Comparison of ENCODE assay signal across 1 cellular context in genomic region chr2:112692496-112692911, GRCh38.
TF ChIP-seq lines count a peak whose summit lies in the region.

No MANE protein-coding gene starts in this region.

TF ChIP-seq in HepG2, 621 proteins besides CTCF, POLR2A, EP300 and RAD21 (continued from another document and continues in another):
- TF ChIP-seq, protein P1, sequence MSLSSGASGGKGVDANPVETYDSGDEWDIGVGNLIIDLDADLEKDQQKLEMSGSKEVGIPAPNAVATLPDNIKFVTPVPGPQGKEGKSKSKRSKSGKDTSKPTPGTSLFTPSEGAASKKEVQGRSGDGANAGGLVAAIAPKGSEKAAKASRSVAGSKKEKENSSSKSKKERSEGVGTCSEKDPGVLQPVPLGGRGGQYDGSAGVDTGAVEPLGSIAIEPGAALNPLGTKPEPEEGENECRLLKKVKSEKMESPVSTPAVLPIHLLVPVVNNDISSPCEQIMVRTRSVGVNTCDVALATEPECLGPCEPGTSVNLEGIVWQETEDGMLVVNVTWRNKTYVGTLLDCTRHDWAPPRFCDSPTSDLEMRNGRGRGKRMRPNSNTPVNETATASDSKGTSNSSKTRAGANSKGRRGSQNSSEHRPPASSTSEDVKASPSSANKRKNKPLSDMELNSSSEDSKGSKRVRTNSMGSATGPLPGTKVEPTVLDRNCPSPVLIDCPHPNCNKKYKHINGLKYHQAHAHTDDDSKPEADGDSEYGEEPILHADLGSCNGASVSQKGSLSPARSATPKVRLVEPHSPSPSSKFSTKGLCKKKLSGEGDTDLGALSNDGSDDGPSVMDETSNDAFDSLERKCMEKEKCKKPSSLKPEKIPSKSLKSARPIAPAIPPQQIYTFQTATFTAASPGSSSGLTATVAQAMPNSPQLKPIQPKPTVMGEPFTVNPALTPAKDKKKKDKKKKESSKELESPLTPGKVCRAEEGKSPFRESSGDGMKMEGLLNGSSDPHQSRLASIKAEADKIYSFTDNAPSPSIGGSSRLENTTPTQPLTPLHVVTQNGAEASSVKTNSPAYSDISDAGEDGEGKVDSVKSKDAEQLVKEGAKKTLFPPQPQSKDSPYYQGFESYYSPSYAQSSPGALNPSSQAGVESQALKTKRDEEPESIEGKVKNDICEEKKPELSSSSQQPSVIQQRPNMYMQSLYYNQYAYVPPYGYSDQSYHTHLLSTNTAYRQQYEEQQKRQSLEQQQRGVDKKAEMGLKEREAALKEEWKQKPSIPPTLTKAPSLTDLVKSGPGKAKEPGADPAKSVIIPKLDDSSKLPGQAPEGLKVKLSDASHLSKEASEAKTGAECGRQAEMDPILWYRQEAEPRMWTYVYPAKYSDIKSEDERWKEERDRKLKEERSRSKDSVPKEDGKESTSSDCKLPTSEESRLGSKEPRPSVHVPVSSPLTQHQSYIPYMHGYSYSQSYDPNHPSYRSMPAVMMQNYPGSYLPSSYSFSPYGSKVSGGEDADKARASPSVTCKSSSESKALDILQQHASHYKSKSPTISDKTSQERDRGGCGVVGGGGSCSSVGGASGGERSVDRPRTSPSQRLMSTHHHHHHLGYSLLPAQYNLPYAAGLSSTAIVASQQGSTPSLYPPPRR (CRISPR knock-in tag; IDR thresholded peaks at IDR 0.05; ENCODE audit: borderline replicate concordance), result peak; percentile 45; the same call in 1 of the 2 replicates
- TF ChIP-seq ZNF792 (CRISPR knock-in tag; IDR thresholded peaks at IDR 0.05), result peak; percentile 80
- TF ChIP-seq, protein P2, sequence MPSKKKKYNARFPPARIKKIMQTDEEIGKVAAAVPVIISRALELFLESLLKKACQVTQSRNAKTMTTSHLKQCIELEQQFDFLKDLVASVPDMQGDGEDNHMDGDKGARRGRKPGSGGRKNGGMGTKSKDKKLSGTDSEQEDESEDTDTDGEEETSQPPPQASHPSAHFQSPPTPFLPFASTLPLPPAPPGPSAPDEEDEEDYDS (CRISPR knock-in tag; IDR thresholded peaks at IDR 0.05), result peak; percentile 44; the same call in 1 of the 2 replicates
- peak; percentile 73; the same call in 1 of the 2 replicates for TF ChIP-seq ESRRA (CRISPR knock-in tag; IDR thresholded peaks at IDR 0.05; ENCODE audit: low read depth)
- TF ChIP-seq HMG20B (CRISPR knock-in tag; conservative IDR thresholded peaks at IDR 0.05), result 0 out of 2 replicates have a peak, but pooled peaks have one; percentile 30
- peak; percentile 96 for TF ChIP-seq NR2F6 (IDR thresholded peaks at IDR 0.05)
- TF ChIP-seq NR2F6 (CRISPR knock-in tag; IDR thresholded peaks at IDR 0.05), result peak; percentile 98
- TF ChIP-seq PATZ1 (CRISPR knock-in tag; IDR thresholded peaks at IDR 0.05), result 0 out of 2 replicates have a peak, but pooled peaks have one; percentile 28
- peak; percentile 99 for TF ChIP-seq NFE2 (CRISPR knock-in tag; IDR thresholded peaks at IDR 0.05)
- peak; percentile 74; the same call in 1 of the 2 replicates for TF ChIP-seq IKZF5 (CRISPR knock-in tag; IDR thresholded peaks at IDR 0.05)
- peak; percentile 72; the same call in 1 of the 2 replicates for TF ChIP-seq MYC (CRISPR knock-in tag; IDR thresholded peaks at IDR 0.05; ENCODE audit: borderline replicate concordance)
- TF ChIP-seq REPIN1 (CRISPR knock-in tag; IDR thresholded peaks at IDR 0.05; ENCODE audit: borderline replicate concordance, low read depth), result peak; percentile 39; the same call in 1 of the 2 replicates
- no peak for TF ChIP-seq ZNF318 (CRISPR knock-in tag; IDR thresholded peaks at IDR 0.05)
- TF ChIP-seq GATAD1 (CRISPR knock-in tag; IDR thresholded peaks at IDR 0.05), result peak; percentile 72
- TF ChIP-seq, protein P3, sequence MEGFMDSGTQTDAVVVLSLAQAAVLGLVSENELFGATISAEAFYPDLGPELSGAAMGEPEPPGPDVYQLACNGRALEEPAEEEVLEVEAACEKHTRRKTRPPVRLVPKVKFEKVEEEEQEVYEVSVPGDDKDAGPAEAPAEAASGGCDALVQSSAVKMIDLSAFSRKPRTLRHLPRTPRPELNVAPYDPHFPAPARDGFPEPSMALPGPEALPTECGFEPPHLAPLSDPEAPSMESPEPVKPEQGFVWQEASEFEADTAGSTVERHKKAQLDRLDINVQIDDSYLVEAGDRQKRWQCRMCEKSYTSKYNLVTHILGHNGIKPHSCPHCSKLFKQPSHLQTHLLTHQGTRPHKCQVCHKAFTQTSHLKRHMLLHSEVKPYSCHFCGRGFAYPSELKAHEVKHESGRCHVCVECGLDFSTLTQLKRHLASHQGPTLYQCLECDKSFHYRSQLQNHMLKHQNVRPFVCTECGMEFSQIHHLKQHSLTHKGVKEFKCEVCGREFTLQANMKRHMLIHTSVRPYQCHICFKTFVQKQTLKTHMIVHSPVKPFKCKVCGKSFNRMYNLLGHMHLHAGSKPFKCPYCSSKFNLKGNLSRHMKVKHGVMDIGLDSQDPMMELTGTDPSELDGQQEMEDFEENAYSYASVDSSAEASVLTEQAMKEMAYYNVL (CRISPR knock-in tag; IDR thresholded peaks at IDR 0.05; ENCODE audit: borderline replicate concordance), result 0 out of 2 replicates have a peak, but pooled peaks have one; percentile 66
- TF ChIP-seq TFDP1 (CRISPR knock-in tag; IDR thresholded peaks at IDR 0.05; ENCODE audit: borderline replicate concordance), result no peak
- peak; percentile 77; the same call in 1 of the 2 replicates for TF ChIP-seq HOXA3 (CRISPR knock-in tag; IDR thresholded peaks at IDR 0.05)
- TF ChIP-seq, protein P4, sequence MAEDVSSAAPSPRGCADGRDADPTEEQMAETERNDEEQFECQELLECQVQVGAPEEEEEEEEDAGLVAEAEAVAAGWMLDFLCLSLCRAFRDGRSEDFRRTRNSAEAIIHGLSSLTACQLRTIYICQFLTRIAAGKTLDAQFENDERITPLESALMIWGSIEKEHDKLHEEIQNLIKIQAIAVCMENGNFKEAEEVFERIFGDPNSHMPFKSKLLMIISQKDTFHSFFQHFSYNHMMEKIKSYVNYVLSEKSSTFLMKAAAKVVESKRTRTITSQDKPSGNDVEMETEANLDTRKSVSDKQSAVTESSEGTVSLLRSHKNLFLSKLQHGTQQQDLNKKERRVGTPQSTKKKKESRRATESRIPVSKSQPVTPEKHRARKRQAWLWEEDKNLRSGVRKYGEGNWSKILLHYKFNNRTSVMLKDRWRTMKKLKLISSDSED (CRISPR knock-in tag; IDR thresholded peaks at IDR 0.05), result no peak
- no peak for TF ChIP-seq TEAD2 (CRISPR knock-in tag; IDR thresholded peaks at IDR 0.05)
- peak; percentile 90 to 98 for TF ChIP-seq MAFK (conservative IDR thresholded peaks at IDR 0.05 in 1 of 2, IDR thresholded peaks at IDR 0.05 in 1 of 2; ENCODE audit: low read length in 2 of 2)
- TF ChIP-seq ZFP37 (CRISPR knock-in tag; IDR thresholded peaks at IDR 0.05; ENCODE audit: borderline replicate concordance), result peak; percentile 92; the same call in 1 of the 2 replicates
- TF ChIP-seq SOX13 (IDR thresholded peaks at IDR 0.05), result no peak
- TF ChIP-seq SOX13 (CRISPR knock-in tag; conservative IDR thresholded peaks at IDR 0.05 in 1 of 2, IDR thresholded peaks at IDR 0.05 in 1 of 2), result peak in 1 of 2 experiments; percentile 52; a peak in 1 of 4 replicates
- peak in 1 of 2 experiments; percentile 66; a peak in 2 of 4 replicates for TF ChIP-seq KLF16 (CRISPR knock-in tag; IDR thresholded peaks at IDR 0.05)
- no peak for TF ChIP-seq JDP2 (CRISPR knock-in tag; IDR thresholded peaks at IDR 0.05; ENCODE audit: borderline replicate concordance)
- TF ChIP-seq, protein P5, sequence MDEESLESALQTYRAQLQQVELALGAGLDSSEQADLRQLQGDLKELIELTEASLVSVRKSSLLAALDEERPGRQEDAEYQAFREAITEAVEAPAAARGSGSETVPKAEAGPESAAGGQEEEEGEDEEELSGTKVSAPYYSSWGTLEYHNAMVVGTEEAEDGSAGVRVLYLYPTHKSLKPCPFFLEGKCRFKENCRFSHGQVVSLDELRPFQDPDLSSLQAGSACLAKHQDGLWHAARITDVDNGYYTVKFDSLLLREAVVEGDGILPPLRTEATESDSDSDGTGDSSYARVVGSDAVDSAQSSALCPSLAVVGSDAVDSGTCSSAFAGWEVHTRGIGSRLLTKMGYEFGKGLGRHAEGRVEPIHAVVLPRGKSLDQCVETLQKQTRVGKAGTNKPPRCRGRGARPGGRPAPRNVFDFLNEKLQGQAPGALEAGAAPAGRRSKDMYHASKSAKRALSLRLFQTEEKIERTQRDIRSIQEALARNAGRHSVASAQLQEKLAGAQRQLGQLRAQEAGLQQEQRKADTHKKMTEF (CRISPR knock-in tag; IDR thresholded peaks at IDR 0.05), result peak; percentile 77; the same call in 1 of the 2 replicates
- TF ChIP-seq, protein P6, sequence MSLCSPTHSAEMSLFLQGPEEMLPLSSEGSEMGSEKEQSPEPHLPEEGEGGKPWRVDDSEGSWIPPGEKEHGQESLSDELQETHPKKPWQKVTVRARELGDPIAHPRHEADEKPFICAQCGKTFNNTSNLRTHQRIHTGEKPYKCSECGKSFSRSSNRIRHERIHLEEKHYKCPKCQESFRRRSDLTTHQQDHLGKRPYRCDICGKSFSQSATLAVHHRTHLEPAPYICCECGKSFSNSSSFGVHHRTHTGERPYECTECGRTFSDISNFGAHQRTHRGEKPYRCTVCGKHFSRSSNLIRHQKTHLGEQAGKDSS (CRISPR knock-in tag; IDR thresholded peaks at IDR 0.05; ENCODE audit: borderline replicate concordance, low read depth), result 0 out of 2 replicates have a peak, but pooled peaks have one; percentile 76
